In genomic region chr21:44924611-44925010, GRCh38 we compare ENCODE assay signal across 11 cellular contexts. TPM values are rescaled to one million over a fixed set of nuclear protein-coding genes. Genes with fewer than 3 reads are reported as not detected.
A peak's percentile ranks its signal among the peaks of the same experiment; 100 is the strongest.
DNase-seq lines count a peak whose midpoint lies in the region; ATAC-seq and TF ChIP-seq lines count a peak whose summit lies in the region.
"Had no signal": no experiment of that assay in that cellular context is flagged by ENCODE, and none has a peak within 500 bp of the region (broad histone marks: within the 10 kb centered on the region; RNA-seq: fewer than 3 reads in every experiment).

No MANE protein-coding gene starts in this region.

- H3K4me3 ChIP-seq in tibial artery = no peak overlapping the region

- H3K27me3 Mint-ChIP-seq in activated naive CD4-positive, alpha-beta T cell treated with anti-CD3 and anti-CD28 coated beads for 36 hours (ENCODE audit: low read depth) = no peaks in the 10 kb centered on the region
- H3K27me3 Mint-ChIP-seq in activated CD4-positive, alpha-beta memory T cell treated with anti-CD3 and anti-CD28 coated beads, Interleukin-2, amount 10 ng/mL, durations not matched to agents 7 days and 5 days = no peaks in the 10 kb centered on the region

- H3K27me3 ChIP-seq in foreskin keratinocyte = no peaks in the 10 kb centered on the region
- H3K27me3 ChIP-seq in tibial artery = peaks cover 0 to 19% of the 10 kb centered on the region in 2 donors

- H3K4me3 Mint-ChIP-seq in activated naive CD4-positive, alpha-beta T cell treated with anti-CD3 and anti-CD28 coated beads for 36 hours = peak overlapping the region; percentile 63
- H3K4me3 Mint-ChIP-seq in activated CD4-positive, alpha-beta memory T cell treated with anti-CD3 and anti-CD28 coated beads, Interleukin-2, amount 10 ng/mL, durations not matched to agents 7 days and 5 days = peak overlapping the region; percentile 43

- peaks cover 7% of the 10 kb centered on the region for H3K36me3 Mint-ChIP-seq in activated naive CD4-positive, alpha-beta T cell treated with anti-CD3 and anti-CD28 coated beads for 36 hours (ENCODE audit: low read depth)
- peaks cover 42% of the 10 kb centered on the region for H3K36me3 Mint-ChIP-seq in activated CD4-positive, alpha-beta memory T cell treated with anti-CD3 and anti-CD28 coated beads, Interleukin-2, amount 10 ng/mL, durations not matched to agents 7 days and 5 days (ENCODE audit: low read depth)

- peak overlapping the region; percentile 99 for H3K27ac Mint-ChIP-seq in activated naive CD4-positive, alpha-beta T cell treated with anti-CD3 and anti-CD28 coated beads for 36 hours
- H3K27ac Mint-ChIP-seq in activated CD4-positive, alpha-beta memory T cell treated with anti-CD3 and anti-CD28 coated beads, Interleukin-2, amount 10 ng/mL, durations not matched to agents 7 days and 5 days = peak overlapping the region; percentile 85

- CTCF ChIA-PET in activated naive CD4-positive, alpha-beta T cell treated with anti-CD3 and anti-CD28 coated beads for 36 hours (lab: Charles Lee) = interaction anchor here (1.2 kb wide), 1 partner anchor 8 kb away, joined by 6 read pairs; no protein-coding TSS in a partner anchor
- CTCF ChIA-PET in activated CD4-positive, alpha-beta memory T cell treated with anti-CD3 and anti-CD28 coated beads, Interleukin-2, amount 10 ng/mL, durations not matched to agents 7 days and 5 days (lab: Charles Lee) = interaction anchor here (1.0 kb wide), 1 partner anchor 32 kb away, joined by 5 read pairs; no protein-coding TSS in a partner anchor

- H3K27ac ChIP-seq in foreskin keratinocyte (peak overlapping the region; percentile 81), tibial artery (peak overlapping the region; percentile 2 to 45)

- no peaks in the 10 kb centered on the region for H3K9me3 ChIP-seq in tibial artery

- intact Hi-C loops in activated naive CD4-positive, alpha-beta T cell treated with anti-CD3 and anti-CD28 coated beads for 36 hours (cut with micrococcal nuclease) = loop anchor here (1.0 to 10.0 kb wide), 3 partner anchors 10 to 570 kb away; partner anchors contain the start of gene TRPM2
- intact Hi-C loops in tibial artery (cut with DNase I; ENCODE audit: low total_unique reads) = loop anchor here (10.0 kb wide), 1 partner anchor 110 kb away; the partner anchor contains the start of gene SUMO3

- no peaks in the 10 kb centered on the region for H3K9me3 Mint-ChIP-seq in activated naive CD4-positive, alpha-beta T cell treated with anti-CD3 and anti-CD28 coated beads for 36 hours
- no peaks in the 10 kb centered on the region for H3K9me3 Mint-ChIP-seq in activated CD4-positive, alpha-beta memory T cell treated with anti-CD3 and anti-CD28 coated beads, Interleukin-2, amount 10 ng/mL, durations not matched to agents 7 days and 5 days

- TF ChIP-seq CTCF in foreskin keratinocyte (conservative IDR thresholded peaks at IDR 0.05) (no peak), tibial artery (IDR thresholded peaks at IDR 0.05) (no peak)

- peaks cover 72% of the 10 kb centered on the region for H3K4me1 Mint-ChIP-seq in activated naive CD4-positive, alpha-beta T cell treated with anti-CD3 and anti-CD28 coated beads for 36 hours (ENCODE audit: low read depth)
- H3K4me1 Mint-ChIP-seq in activated CD4-positive, alpha-beta memory T cell treated with anti-CD3 and anti-CD28 coated beads, Interleukin-2, amount 10 ng/mL, durations not matched to agents 7 days and 5 days = peaks cover 76% of the 10 kb centered on the region

- ATAC-seq in foreskin keratinocyte (no peak), GM18498 (IDR thresholded peaks at IDR 0.05; ENCODE audit: unreplicated experiment) (no peak)
- ATAC-seq: esophagus mucosa had no signal

- H3K36me3 ChIP-seq in tibial artery = no peaks in the 10 kb centered on the region

- DNase-seq in activated naive CD4-positive, alpha-beta T cell treated with anti-CD3 and anti-CD28 coated beads for 36 hours = no peak
- no peak for DNase-seq in activated naive CD4-positive, alpha-beta T cell treated with anti-CD3 and anti-CD28 coated beads, Interleukin-2, amount 50 U/mL, for 16 hours
- DNase-seq in activated CD4-positive, alpha-beta memory T cell treated with anti-CD3 and anti-CD28 coated beads, Interleukin-2, amount 10 ng/mL, durations not matched to agents 7 days and 5 days = no peak
- DNase-seq in foreskin keratinocyte (no peak), tibial artery (no peak), COLO829 (ENCODE audit: low spot score) (no peak), DMS153 (lab: John Stamatoyannopoulos, UW) (no peak)
- DNase-seq: HCEC 1CT, T1000 had no signal

- POLR2A ChIA-PET in activated CD4-positive, alpha-beta memory T cell treated with anti-CD3 and anti-CD28 coated beads, Interleukin-2, amount 10 ng/mL, durations not matched to agents 7 days and 5 days (lab: Charles Lee) = interaction anchor here (9.1 kb wide), 1 partner anchor 9 kb away, joined by 203 read pairs; no protein-coding TSS in a partner anchor

- H3K4me1 ChIP-seq in foreskin keratinocyte (peaks cover 36% of the 10 kb centered on the region), tibial artery (peaks cover 0 to 44% (median 26%) of the 10 kb centered on the region in 4 donors)

RNA-seq across cellular contexts. Expression of gene ITGB2, which starts 3.9 kb away (rescaled TPM):
- 100 to 1,000 TPM; 182 to 185 TPM for total RNA-seq in activated naive CD4-positive, alpha-beta T cell treated with anti-CD3 and anti-CD28 coated beads for 36 hours
- 100 to 1,000 TPM; 631 to 642 TPM for total RNA-seq in activated CD4-positive, alpha-beta memory T cell treated with anti-CD3 and anti-CD28 coated beads, Interleukin-2, amount 10 ng/mL, durations not matched to agents 7 days and 5 days
- total RNA-seq in foreskin keratinocyte = 6.4 and 6.5 TPM in 2 replicates
- 5.0 and 5.2 TPM in 2 replicates for polyA plus RNA-seq in foreskin keratinocyte

RNA-seq across cellular contexts. Expression of gene SLX9, which starts 15.2 kb away (rescaled TPM):
- 10 to 100 TPM; 61.8 to 63.4 TPM for total RNA-seq in activated naive CD4-positive, alpha-beta T cell treated with anti-CD3 and anti-CD28 coated beads for 36 hours
- total RNA-seq in activated CD4-positive, alpha-beta memory T cell treated with anti-CD3 and anti-CD28 coated beads, Interleukin-2, amount 10 ng/mL, durations not matched to agents 7 days and 5 days = 10 to 100 TPM; 42.4 to 47.0 TPM
- total RNA-seq in foreskin keratinocyte = 39.7 and 54.7 TPM in 2 replicates
- polyA plus RNA-seq in foreskin keratinocyte = 54.8 and 73.8 TPM in 2 replicates

RNA-seq across cellular contexts. Expression of gene PTTG1IP, which starts 51.1 kb away (rescaled TPM):
- total RNA-seq in activated naive CD4-positive, alpha-beta T cell treated with anti-CD3 and anti-CD28 coated beads for 36 hours = 10 to 100 TPM; 37.6 to 38.5 TPM
- 10 to 100 TPM; 80.3 to 82.6 TPM for total RNA-seq in activated CD4-positive, alpha-beta memory T cell treated with anti-CD3 and anti-CD28 coated beads, Interleukin-2, amount 10 ng/mL, durations not matched to agents 7 days and 5 days
- 116 and 149 TPM in 2 replicates for total RNA-seq in foreskin keratinocyte
- polyA plus RNA-seq in foreskin keratinocyte = 92.9 and 104 TPM in 2 replicates

Comparison
In these comparisons a context has a peak if more than half of its experiments do, and no peak if none do; other contexts are left out.
1. RNA of gene ITGB2, which starts 3.9 kb away (total RNA-seq): 631 to 642 TPM in activated CD4-positive, alpha-beta memory T cell treated with anti-CD3 and anti-CD28 coated beads, Interleukin-2, amount 10 ng/mL, durations not matched to agents 7 days and 5 days and 182 to 185 TPM in activated naive CD4-positive, alpha-beta T cell treated with anti-CD3 and anti-CD28 coated beads for 36 hours; 6.4 to 6.5 TPM in foreskin keratinocyte; every median in the first group is over 10 times any median in the second.